In genomic region chr16:79509221-79509631, GRCh38 we compare ENCODE assay signal across 13 cellular contexts.
DNase-seq lines count a peak whose midpoint lies in the region; ATAC-seq and TF ChIP-seq lines count a peak whose summit lies in the region.
"Had no signal": no experiment of that assay in that cellular context is flagged by ENCODE, and none has a peak within 500 bp of the region (broad histone marks: within the 10 kb centered on the region; RNA-seq: fewer than 3 reads in every experiment).

No MANE protein-coding gene starts in this region.

- intact Hi-C loops in body of pancreas (cut with DNase I): no loop called here
- intact Hi-C loops in mucosa of descending colon (cut with DNase I, micrococcal nuclease): no loop called here

- WGBS in body of pancreas, 2 donors: 50 to 58% methylated on average over 9 of the region's 9 CpGs

- peak overlapping the region in 8 of 11 experiments; percentile 22 to 60 (median 48); a peak in 12 of 22 replicates for H3K9ac ChIP-seq in BLaER1 treated with 17β-estradiol and CSF1 and Interleukin-3, amounts not matched to agents 10 nM and 100 nM

- no peaks in the 10 kb centered on the region for H3K36me3 ChIP-seq in BLaER1 treated with 17β-estradiol and CSF1 and Interleukin-3, amounts not matched to agents 10 nM and 100 nM
- H3K36me3 ChIP-seq in body of pancreas (replicated peaks in 1 of 2; ENCODE audit: insufficient read depth in 1 of 2, low read depth in 2 of 2): no peaks in the 10 kb centered on the region
- H3K36me3 ChIP-seq in mucosa of descending colon (ENCODE audit: low read depth): no peaks in the 10 kb centered on the region

- TF ChIP-seq CTCF in body of pancreas (IDR thresholded peaks at IDR 0.05) (no peak), mucosa of descending colon (IDR thresholded peaks at IDR 0.05) (no peak)

- H3K4me3 ChIP-seq in BLaER1 treated with 17β-estradiol and CSF1 and Interleukin-3, amounts not matched to agents 10 nM and 100 nM: no peak overlapping the region
- H3K4me3 ChIP-seq in body of pancreas (no peak overlapping the region), mucosa of descending colon (no peak overlapping the region)
- H3K4me3 ChIP-seq: smooth muscle cell had no signal

- TF ChIP-seq POLR2A in body of pancreas (IDR thresholded peaks at IDR 0.05): no peak

- no peaks in the 10 kb centered on the region for H3K27me3 ChIP-seq in BLaER1 treated with 17β-estradiol and CSF1 and Interleukin-3, amounts not matched to agents 10 nM and 100 nM
- no peaks in the 10 kb centered on the region for H3K27me3 ChIP-seq in body of pancreas

- DNase-seq in NCI-H1092 treated with DMSO at 0.1 percent for 48 hours (lab: John Stamatoyannopoulos, UW) (peak; percentile 90), body of pancreas (peak in 3 of 4 donors; percentile 16 to 48 (median 28)), mucosa of descending colon (peak in 2 of 3 donors; percentile 8 to 28), HUDEP-2 (lab: John Stamatoyannopoulos, UW; ENCODE audit: unreplicated experiment in 76 of 76) (no peak)
- DNase-seq in activated CD8-positive, alpha-beta memory T cell treated with anti-CD3 and anti-CD28 coated beads, Interleukin-2, amount 50 U/mL, for 48 hours: no peak
- DNase-seq: activated effector memory CD4-positive, alpha-beta T cell treated with anti-CD3 and anti-CD28 coated beads, Interleukin-2, amount 50 U/mL, for 16 hours; effector memory CD4-positive, alpha-beta T cell; NCI-H526 treated with DMSO at 0.1 percent for 48 hours; stimulated activated naive B cell treated with anti-CD40 and anti-IgM and Interleukin-4, amounts not matched to agents 10 μg/mL and 1 μg/mL and 100 μg/mL, for 72 hours had no signal

- peak overlapping the region; percentile 8 to 93 (median 56); a peak in 18 of 22 replicates for H3K4me2 ChIP-seq in BLaER1 treated with 17β-estradiol and CSF1 and Interleukin-3, amounts not matched to agents 10 nM and 100 nM
- H3K4me2 ChIP-seq: smooth muscle cell had no signal

- ATAC-seq in body of pancreas: no peak
- peak; percentile 43 for ATAC-seq in mucosa of descending colon
- no peak for ATAC-seq in GM18861 (IDR thresholded peaks at IDR 0.05; ENCODE audit: unreplicated experiment)
- no peak for ATAC-seq in HG03460 (IDR thresholded peaks at IDR 0.05; ENCODE audit: unreplicated experiment)

- H3K4me1 ChIP-seq in BLaER1 treated with 17β-estradiol and CSF1 and Interleukin-3, amounts not matched to agents 10 nM and 100 nM: peaks cover 0 to 68% (median 16%) of the 10 kb centered on the region in 10 experiments; a peak in 16 of 20 replicates
- H3K4me1 ChIP-seq in body of pancreas (no peaks in the 10 kb centered on the region), mucosa of descending colon (ENCODE audit: low read depth) (no peaks in the 10 kb centered on the region)

- H3K27ac ChIP-seq in BLaER1 treated with 17β-estradiol and CSF1 and Interleukin-3, amounts not matched to agents 10 nM and 100 nM: peak overlapping the region in 9 of 11 experiments; percentile 27 to 79 (median 76); a peak in 17 of 22 replicates
- no peak overlapping the region for H3K27ac ChIP-seq in body of pancreas

- no peaks in the 10 kb centered on the region for H4K20me1 ChIP-seq in BLaER1 treated with 17β-estradiol and CSF1 and Interleukin-3, amounts not matched to agents 10 nM and 100 nM

- H3K9me3 ChIP-seq in BLaER1 treated with 17β-estradiol and CSF1 and Interleukin-3, amounts not matched to agents 10 nM and 100 nM (replicated peaks in 1 of 11): peaks cover 0 to under 1% (median 0%) of the 10 kb centered on the region in 11 experiments; a peak in 1 of 22 replicates
- no peaks in the 10 kb centered on the region for H3K9me3 ChIP-seq in body of pancreas
- H3K9me3 ChIP-seq in mucosa of descending colon: no peaks in the 10 kb centered on the region

Comparison
In these comparisons a context has a peak if more than half of its experiments do, and no peak if none do; other contexts are left out.
1. H3K27ac ChIP-seq: peak in BLaER1 treated with 17β-estradiol and CSF1 and Interleukin-3, amounts not matched to agents 10 nM and 100 nM (9 of 11); none in body of pancreas (0 of 4).
2. DNase-seq: peak in NCI-H1092 treated with DMSO at 0.1 percent for 48 hours (single experiment), body of pancreas (3 of 4) and mucosa of descending colon (2 of 3); none in HUDEP-2 (0 of 76) and activated CD8-positive, alpha-beta memory T cell treated with anti-CD3 and anti-CD28 coated beads, Interleukin-2, amount 50 U/mL, for 48 hours (single experiment).